In genomic region chr6:17045581-17046322, GRCh38 we compare ENCODE assay signal across 13 cellular contexts. TPM values are rescaled to one million over a fixed set of nuclear protein-coding genes. Genes with fewer than 3 reads are reported as not detected.
DNase-seq lines count a peak whose midpoint lies in the region; ATAC-seq and TF ChIP-seq lines count a peak whose summit lies in the region.
"Had no signal": no experiment of that assay in that cellular context is flagged by ENCODE, and none has a peak within 500 bp of the region (broad histone marks: within the 10 kb centered on the region; RNA-seq: fewer than 3 reads in every experiment).

No MANE protein-coding gene starts in this region.

- no peak for TF ChIP-seq CTCF in smooth muscle cell (IDR thresholded peaks at IDR 0.05; ENCODE audit: borderline replicate concordance, insufficient read depth, poor library complexity, severe bottlenecking)

- intact Hi-C loops in left ventricle myocardium superior (cut with micrococcal nuclease), result no loop called here

- no peaks in the 10 kb centered on the region for H3K27me3 ChIP-seq in smooth muscle cell (ENCODE audit: low read depth)

- peak; percentile 11 for DNase-seq in DMS53 (lab: John Stamatoyannopoulos, UW)
- no peak for DNase-seq in DMS53 treated with DMSO at 0.1 percent for 48 hours (lab: John Stamatoyannopoulos, UW; ENCODE audit: unreplicated experiment)
- peak; percentile 81 for DNase-seq in amniotic epithelial cell (ENCODE audit: low read depth)
- DNase-seq in left ventricle myocardium superior, result no peak
- no peak for DNase-seq in smooth muscle cell (lab: John Stamatoyannopoulos, UW; ENCODE audit: unreplicated experiment)
- no peak for DNase-seq in activated effector memory CD4-positive, alpha-beta T cell treated with anti-CD3 and anti-CD28 coated beads, Interleukin-2, amount 50 U/mL, for 16 hours
- no peak for DNase-seq in HK-2 (ENCODE audit: unreplicated experiment)
- no peak for DNase-seq in NCI-H82 (lab: John Stamatoyannopoulos, UW)
- DNase-seq: 8988T, GDM1, retina had no signal

- H4K20me1 ChIP-seq in smooth muscle cell (ENCODE audit: low read depth), result no peaks in the 10 kb centered on the region

- peak overlapping the region; percentile 15 for H3K27ac ChIP-seq in smooth muscle cell (ENCODE audit: low read depth)

- H3K4me2 ChIP-seq in smooth muscle cell, result peak overlapping the region; percentile 37

- H3F3A ChIP-seq in smooth muscle cell (ENCODE audit: low read depth), result no peaks in the 10 kb centered on the region

- no peaks in the 10 kb centered on the region for H3K79me2 ChIP-seq in smooth muscle cell (ENCODE audit: low read depth)

- peak overlapping the region; percentile 22 for H2AFZ ChIP-seq in smooth muscle cell (ENCODE audit: low read depth)

- WGBS in smooth muscle cell (ENCODE audit: low lambda C conversion rate), result 68% methylated on average over 4 of the region's 4 CpGs

- no peak overlapping the region for H3K9ac ChIP-seq in smooth muscle cell (ENCODE audit: low read depth)

- H3K9me3 ChIP-seq in smooth muscle cell (replicated peaks; ENCODE audit: low read depth), result no peaks in the 10 kb centered on the region

- H3K4me1 ChIP-seq in smooth muscle cell (ENCODE audit: low read depth), result no peaks in the 10 kb centered on the region

- no peaks in the 10 kb centered on the region for H3K36me3 ChIP-seq in smooth muscle cell (ENCODE audit: low read depth)

- no peak overlapping the region for H3K4me3 ChIP-seq in smooth muscle cell

- ATAC-seq in left ventricle myocardium superior, result peak; percentile 74

RNA-seq across cellular contexts. Expression of gene STMND1, which starts 56.1 kb away (rescaled TPM):
- not detected for total RNA-seq in left ventricle myocardium superior
- total RNA-seq in smooth muscle cell, result not detected in 2 replicates
- not detected in 2 replicates for polyA plus RNA-seq in smooth muscle cell
- total RNA-seq: epithelial cell of proximal tubule, ureter had no signal

Comparison
In these comparisons a context has a peak if more than half of its experiments do, and no peak if none do; other contexts are left out.
1. DNase-seq: peak in DMS53 (single experiment) and amniotic epithelial cell (single experiment); none in DMS53 treated with DMSO at 0.1 percent for 48 hours (single experiment), left ventricle myocardium superior (single experiment), smooth muscle cell (single experiment), activated effector memory CD4-positive, alpha-beta T cell treated with anti-CD3 and anti-CD28 coated beads, Interleukin-2, amount 50 U/mL, for 16 hours (single experiment), HK-2 (single experiment) and NCI-H82 (single experiment).